Comparison of ENCODE assay signal across 9 cellular contexts in the genomic region with DNA sequence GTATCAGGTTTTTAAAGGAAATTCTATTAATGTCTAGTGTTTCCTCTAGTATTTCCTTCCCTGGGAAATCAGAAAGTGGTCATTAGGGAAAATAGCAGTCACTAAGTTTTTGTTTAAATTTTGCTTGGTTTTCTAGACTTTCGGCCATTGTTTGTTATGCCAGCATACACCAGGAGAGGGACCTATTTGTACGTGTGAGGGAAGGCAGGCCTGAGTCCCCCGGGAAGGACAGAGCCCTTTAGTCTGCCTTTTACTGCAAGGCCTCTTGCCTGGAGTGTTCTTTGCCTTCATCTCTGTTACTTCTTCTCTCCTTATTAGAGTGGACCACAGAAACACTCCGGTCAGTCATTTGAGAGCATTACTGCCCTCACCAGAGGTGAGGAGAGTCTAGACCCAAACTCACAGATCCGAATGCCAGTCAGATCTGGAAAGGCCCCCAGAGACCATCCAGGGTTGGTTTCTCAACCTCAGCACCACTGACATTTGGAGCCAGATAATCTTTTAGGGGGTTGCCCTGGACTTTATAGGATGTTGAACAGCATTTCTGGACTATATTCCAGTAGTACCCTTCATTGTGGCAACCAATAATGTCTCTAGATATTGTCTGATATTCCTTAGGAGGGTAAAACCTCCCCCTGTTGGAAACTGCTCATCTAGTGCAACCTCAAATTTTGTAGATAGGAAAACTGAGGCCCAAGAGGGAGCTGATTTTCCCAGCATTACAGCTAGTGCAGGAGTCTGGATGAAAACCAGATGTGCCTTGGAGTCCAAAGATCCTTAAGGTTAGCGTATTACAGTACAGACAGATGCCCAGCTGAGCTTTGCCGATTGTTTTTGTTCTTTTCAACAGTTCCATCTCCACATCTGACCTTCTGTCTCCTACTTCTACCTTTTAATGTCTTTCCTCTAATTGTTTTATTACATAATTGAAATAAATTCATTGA.
DNase-seq lines count a peak whose midpoint lies in the region; TF ChIP-seq lines count a peak whose summit lies in the region.
"Had no signal": no experiment of that assay in that cellular context is flagged by ENCODE, and none has a peak within 500 bp of the region (broad histone marks: within the 10 kb centered on the region; RNA-seq: fewer than 3 reads in every experiment).

No MANE protein-coding gene starts in this region.

- DNase-seq in DMS 273 treated with DMSO at 0.1 percent for 48 hours (lab: John Stamatoyannopoulos, UW) (peak; percentile 5), NCI-H524 treated with DMSO at 0.1 percent for 48 hours (lab: John Stamatoyannopoulos, UW) (peak; percentile 1), erythroblast (lab: John Stamatoyannopoulos, UW) (peak; percentile 3 to 17), nephron progenitor cell (peak; percentile 49), COR-L47 (lab: John Stamatoyannopoulos, UW) (no peak)
- DNase-seq in activated CD4-positive, CD25-positive, alpha-beta regulatory T cell treated with anti-CD3 and anti-CD28 coated beads, Interleukin-2, amount 50 U/mL, for 72 hours: no peak
- no peak for DNase-seq in activated CD8-positive, alpha-beta memory T cell treated with anti-CD3 and anti-CD28 coated beads, Interleukin-2, amount 50 U/mL, for 48 hours
- no peak for DNase-seq in activated CD4-positive, alpha-beta memory T cell treated with anti-CD3 and anti-CD28 coated beads for 36 hours

- intact Hi-C loops in activated CD4-positive, alpha-beta memory T cell treated with anti-CD3 and anti-CD28 coated beads for 36 hours (cut with micrococcal nuclease): no loop called here

- no peaks in the 10 kb centered on the region for H3K9me3 Mint-ChIP-seq in nephron progenitor cell
- no peaks in the 10 kb centered on the region for H3K9me3 Mint-ChIP-seq in activated CD4-positive, alpha-beta memory T cell treated with anti-CD3 and anti-CD28 coated beads for 36 hours
- H3K9me3 Mint-ChIP-seq: dendritic cell treated with granulocyte-macrophage colony-stimulating factor and Interleukin-4, amounts not matched to agents 40 ng/mL and 50 ng/mL, for 4 days had no signal

- POLR2A ChIA-PET in activated CD4-positive, alpha-beta memory T cell treated with anti-CD3 and anti-CD28 coated beads for 36 hours (lab: Charles Lee): no interaction called here

- H3K27ac Mint-ChIP-seq in nephron progenitor cell: peak overlapping the region; percentile 71
- H3K27ac Mint-ChIP-seq in activated CD4-positive, alpha-beta memory T cell treated with anti-CD3 and anti-CD28 coated beads for 36 hours: no peak overlapping the region
- H3K27ac Mint-ChIP-seq: dendritic cell treated with granulocyte-macrophage colony-stimulating factor and Interleukin-4, amounts not matched to agents 40 ng/mL and 50 ng/mL, for 4 days had no signal

- peaks cover 46% of the 10 kb centered on the region for H3K4me1 Mint-ChIP-seq in nephron progenitor cell
- peaks cover 11% of the 10 kb centered on the region for H3K4me1 Mint-ChIP-seq in activated CD4-positive, alpha-beta memory T cell treated with anti-CD3 and anti-CD28 coated beads for 36 hours (ENCODE audit: low read depth)

- no peaks in the 10 kb centered on the region for H3K27me3 Mint-ChIP-seq in nephron progenitor cell (ENCODE audit: low read depth, poor library complexity)
- no peaks in the 10 kb centered on the region for H3K27me3 Mint-ChIP-seq in activated CD4-positive, alpha-beta memory T cell treated with anti-CD3 and anti-CD28 coated beads for 36 hours
- H3K27me3 Mint-ChIP-seq: dendritic cell treated with granulocyte-macrophage colony-stimulating factor and Interleukin-4, amounts not matched to agents 40 ng/mL and 50 ng/mL, for 4 days had no signal

- CTCF ChIA-PET in activated CD4-positive, alpha-beta memory T cell treated with anti-CD3 and anti-CD28 coated beads for 36 hours (lab: Charles Lee): interaction anchor here (0.6 to 0.7 kb wide), 3 partner anchors 39 to 111 kb away, joined by 3 to 4 read pairs (median 3); no protein-coding TSS in a partner anchor

- peak; percentile 67 for TF ChIP-seq CTCF in nephron progenitor cell (IDR thresholded peaks at IDR 0.05)

- no peaks in the 10 kb centered on the region for H3K36me3 Mint-ChIP-seq in nephron progenitor cell (ENCODE audit: low read depth)
- peaks cover 68% of the 10 kb centered on the region for H3K36me3 Mint-ChIP-seq in activated CD4-positive, alpha-beta memory T cell treated with anti-CD3 and anti-CD28 coated beads for 36 hours

- no peak for TF ChIP-seq POLR2A in erythroblast (IDR thresholded peaks at IDR 0.05; ENCODE audit: low read length)

- no peak overlapping the region for H3K4me3 Mint-ChIP-seq in nephron progenitor cell
- H3K4me3 Mint-ChIP-seq in activated CD4-positive, alpha-beta memory T cell treated with anti-CD3 and anti-CD28 coated beads for 36 hours: no peak overlapping the region
- H3K4me3 Mint-ChIP-seq: dendritic cell treated with granulocyte-macrophage colony-stimulating factor and Interleukin-4, amounts not matched to agents 40 ng/mL and 50 ng/mL, for 4 days had no signal

Comparison
In these comparisons a context has a peak if more than half of its experiments do, and no peak if none do; other contexts are left out.
1. DNase-seq: peak in DMS 273 treated with DMSO at 0.1 percent for 48 hours (single experiment), NCI-H524 treated with DMSO at 0.1 percent for 48 hours (single experiment), erythroblast (2 of 2) and nephron progenitor cell (single experiment); none in activated CD4-positive, CD25-positive, alpha-beta regulatory T cell treated with anti-CD3 and anti-CD28 coated beads, Interleukin-2, amount 50 U/mL, for 72 hours (single experiment), activated CD8-positive, alpha-beta memory T cell treated with anti-CD3 and anti-CD28 coated beads, Interleukin-2, amount 50 U/mL, for 48 hours (single experiment), activated CD4-positive, alpha-beta memory T cell treated with anti-CD3 and anti-CD28 coated beads for 36 hours (single experiment) and COR-L47 (single experiment).